ENCODE assay signal across 23 cellular contexts in the genomic region with DNA sequence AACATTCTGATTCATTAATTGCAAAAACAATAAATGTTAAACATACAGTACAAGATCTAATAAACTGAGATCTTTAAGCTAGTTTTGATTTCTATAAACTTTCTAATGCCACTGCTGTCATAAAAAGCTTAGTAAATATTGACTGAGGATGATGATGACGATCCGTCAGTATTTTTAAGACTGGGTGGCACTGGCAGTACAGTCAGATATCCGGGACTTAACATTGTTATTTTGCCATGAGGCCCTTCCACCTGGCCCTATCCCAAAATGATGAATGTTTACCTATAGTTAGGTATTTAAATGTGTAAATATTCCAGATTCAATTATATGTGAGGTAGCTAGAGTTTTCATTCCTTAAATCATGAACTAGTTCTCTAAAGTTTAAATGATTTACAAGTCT.
DNase-seq lines count a peak whose midpoint lies in the region; ATAC-seq lines count a peak whose summit lies in the region.
"Had no signal": no experiment of that assay in that cellular context is flagged by ENCODE, and none has a peak within 500 bp of the region (broad histone marks: within the 10 kb centered on the region; RNA-seq: fewer than 3 reads in every experiment).

No MANE protein-coding gene starts in this region.

- ATAC-seq in esophagus mucosa (peak; percentile 70), GM19035 (IDR thresholded peaks at IDR 0.05; ENCODE audit: unreplicated experiment) (no peak), HG02588 (IDR thresholded peaks at IDR 0.05; ENCODE audit: unreplicated experiment) (no peak)
- ATAC-seq: Panc1 had no signal

- DNase-seq in DMS 273 (lab: John Stamatoyannopoulos, UW; ENCODE audit: unreplicated experiment) (peak; percentile 22), DMS 273 treated with DMSO at 0.1 percent for 48 hours (lab: John Stamatoyannopoulos, UW) (no peak), NCI-H1092 (lab: John Stamatoyannopoulos, UW) (peak; percentile 32), NCI-H748 treated with DMSO at 0.1 percent for 48 hours (lab: John Stamatoyannopoulos, UW) (peak; percentile 89), HuH-7.5 (ENCODE audit: low spot score) (no peak)
- DNase-seq: 8988T; activated CD4-positive, alpha-beta memory T cell treated with anti-CD3 and anti-CD28 coated beads, Interleukin-2, amount 10 ng/mL, durations not matched to agents 7 days and 5 days; activated CD4-positive, CD25-positive, alpha-beta regulatory T cell; activated naive CD4-positive, alpha-beta T cell treated with Interleukin-2 at 50 U/mL for 16 hours; activated T-cell treated with anti-CD3 and anti-CD28 coated beads, Interleukin-2, amount 50 U/mL, for 1 hour; amygdala; dermis blood vessel endothelial cell; foreskin melanocyte; H9; kidney; NCI-H82; SK-N-SH; stimulated activated CD4-positive, alpha-beta T cell treated with anti-CD3 and anti-CD28 coated beads, Interleukin-4, amount 100 ng/mL, for 24 hours; upper lobe of left lung had no signal

Comparison
In these comparisons a context has a peak if more than half of its experiments do, and no peak if none do; other contexts are left out.
1. DNase-seq: peak in DMS 273 (single experiment), NCI-H1092 (single experiment) and NCI-H748 treated with DMSO at 0.1 percent for 48 hours (single experiment); none in DMS 273 treated with DMSO at 0.1 percent for 48 hours (single experiment) and HuH-7.5 (single experiment).